ENCODE assay signal across 18 cellular contexts in the genomic region with DNA sequence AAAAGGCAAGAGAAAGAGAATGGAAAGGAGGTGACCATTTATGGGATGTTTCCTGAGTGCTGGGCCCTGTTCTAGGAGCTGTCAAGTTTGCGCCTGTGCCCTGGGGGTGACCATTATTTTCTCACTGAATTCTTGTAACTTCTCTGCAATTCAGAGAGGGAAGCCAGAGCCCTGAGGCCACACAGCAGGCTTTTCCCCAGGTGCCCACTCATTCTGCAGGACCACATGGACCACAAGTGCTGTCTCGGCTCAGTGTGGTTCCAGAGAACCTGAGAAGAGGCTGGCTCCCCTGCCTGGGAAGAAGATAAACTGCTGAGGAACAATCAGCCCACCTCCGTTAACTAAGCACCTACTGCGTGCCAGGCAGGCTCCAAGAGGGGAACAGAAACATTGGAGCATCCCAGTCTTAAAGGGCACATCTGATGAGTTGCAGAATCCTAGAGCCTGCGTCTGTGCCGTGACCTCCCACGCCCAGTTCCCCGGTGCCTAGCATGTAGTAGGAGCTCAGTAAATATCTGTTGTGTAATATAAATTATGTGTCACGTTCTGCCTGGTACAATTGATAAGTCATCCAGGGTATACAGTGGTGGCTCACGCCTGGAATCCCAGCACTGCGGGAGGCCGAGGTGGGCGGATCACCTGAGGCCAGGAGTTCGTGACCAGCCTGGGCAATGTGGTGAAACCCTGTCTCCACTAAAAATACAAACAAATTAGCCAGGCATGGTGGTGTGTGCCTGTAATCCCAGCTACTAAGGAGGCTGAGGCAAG. TPM values are rescaled to one million over a fixed set of nuclear protein-coding genes. Genes with fewer than 3 reads are reported as not detected.
DNase-seq lines count a peak whose midpoint lies in the region; ATAC-seq, FAIRE-seq and TF ChIP-seq lines count a peak whose summit lies in the region.
"Had no signal": no experiment of that assay in that cellular context is flagged by ENCODE, and none has a peak within 500 bp of the region (broad histone marks: within the 10 kb centered on the region; RNA-seq: fewer than 3 reads in every experiment).

No MANE protein-coding gene starts in this region.

- H3K36me3 Mint-ChIP-seq in activated naive CD4-positive, alpha-beta T cell treated with anti-CD3 and anti-CD28 coated beads for 36 hours (ENCODE audit: low read depth), result no peaks in the 10 kb centered on the region

- intact Hi-C loops in right lobe of liver (cut with DNase I), result loop anchor here in 1 of 2 donors (5.0 kb wide), 1 partner anchor 56 kb away; no protein-coding TSS in a partner anchor
- intact Hi-C loops in stomach (cut with DNase I; ENCODE audit: low total_unique reads), result no loop called here
- intact Hi-C loops in activated naive CD4-positive, alpha-beta T cell treated with anti-CD3 and anti-CD28 coated beads for 36 hours (cut with micrococcal nuclease), result no loop called here

- H3K9me3 Mint-ChIP-seq in activated naive CD4-positive, alpha-beta T cell treated with anti-CD3 and anti-CD28 coated beads for 36 hours, result no peaks in the 10 kb centered on the region

- CTCF ChIA-PET in activated naive CD4-positive, alpha-beta T cell treated with anti-CD3 and anti-CD28 coated beads for 36 hours (lab: Charles Lee), result interaction anchor here (1.0 kb wide), 1 partner anchor 62 kb away, joined by 3 read pairs; no protein-coding TSS in a partner anchor

- no peaks in the 10 kb centered on the region for H3K4me1 Mint-ChIP-seq in activated naive CD4-positive, alpha-beta T cell treated with anti-CD3 and anti-CD28 coated beads for 36 hours (ENCODE audit: low read depth)

- H3K9me3 ChIP-seq in right lobe of liver (no peaks in the 10 kb centered on the region), stomach (no peaks in the 10 kb centered on the region)
- H3K9me3 ChIP-seq: SJSA1 had no signal

- WGBS in right lobe of liver (ENCODE audit: insufficient coverage, low coverage, low lambda C conversion rate, missing lambda C conversion rate), result 30% methylated on average over 12 of the region's 14 CpGs
- 59 to 90% (median 75%) methylated on average over 14 of the region's 14 CpGs for WGBS in stomach, 5 donors

- H3K36me3 ChIP-seq in bronchial epithelial cell (ENCODE audit: control insufficient read depth, insufficient read depth, low read length), result peaks cover 4% of the 10 kb centered on the region
- H3K36me3 ChIP-seq in right lobe of liver, result peaks cover 0 to 9% (median 3%) of the 10 kb centered on the region in 4 donors
- H3K36me3 ChIP-seq in stomach, result peaks cover 0 to 25% (median 18%) of the 10 kb centered on the region in 4 donors
- H3K36me3 ChIP-seq: SJSA1 had no signal

- TF ChIP-seq POLR2A in right lobe of liver (IDR thresholded peaks at IDR 0.05) (no peak), stomach (IDR thresholded peaks at IDR 0.05) (no peak)

- no peak overlapping the region for H3K27ac Mint-ChIP-seq in activated naive CD4-positive, alpha-beta T cell treated with anti-CD3 and anti-CD28 coated beads for 36 hours

- H3K27me3 Mint-ChIP-seq in activated naive CD4-positive, alpha-beta T cell treated with anti-CD3 and anti-CD28 coated beads for 36 hours (ENCODE audit: low read depth), result no peaks in the 10 kb centered on the region

- DNase-seq in H4 (ENCODE audit: low spot score) (peak; percentile 39), bronchial epithelial cell (ENCODE audit: low read depth) (peak; percentile 49), right lobe of liver (peak; percentile 57 to 76 (median 75)), stomach (peak; percentile 42), NOMO-1 treated with dmso at 0.1 percent for 144 hours (lab: John Stamatoyannopoulos, UW; ENCODE audit: unreplicated experiment) (no peak)
- DNase-seq in activated CD4-positive, CD25-positive, alpha-beta regulatory T cell treated with anti-CD3 and anti-CD28 coated beads, Interleukin-2, amount 50 U/mL, for 72 hours, result no peak
- DNase-seq in activated naive CD4-positive, alpha-beta T cell treated with anti-CD3 and anti-CD28 coated beads for 36 hours, result no peak
- DNase-seq: COR-L47, DMS53, HCEC 1CT, NCI-H1092, NCI-H2107, NCI-H526 treated with DMSO at 0.1 percent for 48 hours had no signal

- FAIRE-seq in bronchial epithelial cell (lab: Jason Lieb, UNC), result peak; percentile 83

- no peak for TF ChIP-seq EP300 in stomach (IDR thresholded peaks at IDR 0.05)

- ATAC-seq in right lobe of liver (peak; percentile 20 to 61 (median 48)), HG03460 (IDR thresholded peaks at IDR 0.05; ENCODE audit: unreplicated experiment) (no peak)

- H3K4me1 ChIP-seq in right lobe of liver, result peaks cover 0 to 74% (median 32%) of the 10 kb centered on the region in 4 donors
- peaks cover 0 to 23% (median 7%) of the 10 kb centered on the region in 4 donors for H3K4me1 ChIP-seq in stomach
- H3K4me1 ChIP-seq: SJSA1 had no signal

- H3K27me3 ChIP-seq in bronchial epithelial cell (ENCODE audit: control insufficient read depth, insufficient read depth, low read length), result no peaks in the 10 kb centered on the region
- no peaks in the 10 kb centered on the region for H3K27me3 ChIP-seq in right lobe of liver
- no peaks in the 10 kb centered on the region for H3K27me3 ChIP-seq in stomach
- H3K27me3 ChIP-seq: SJSA1 had no signal

- H3K27ac ChIP-seq in right lobe of liver (peak overlapping the region; percentile 11 to 78 (median 66)), stomach (no peak overlapping the region)
- H3K27ac ChIP-seq: KMS-11, SJSA1 had no signal

- TF ChIP-seq CTCF in bronchial epithelial cell (IDR thresholded peaks at IDR 0.05; ENCODE audit: insufficient read depth, low read length, severe bottlenecking), result no peak
- no peak for TF ChIP-seq CTCF in right lobe of liver (IDR thresholded peaks at IDR 0.05)
- TF ChIP-seq CTCF in stomach (IDR thresholded peaks at IDR 0.05), result no peak

- H3K4me3 ChIP-seq in bronchial epithelial cell (ENCODE audit: low read depth, low read length), result no peak overlapping the region
- H3K4me3 ChIP-seq in right lobe of liver, result no peak overlapping the region
- H3K4me3 ChIP-seq in stomach, result no peak overlapping the region
- H3K4me3 ChIP-seq: SJSA1 had no signal

- no peak overlapping the region for H3K4me3 Mint-ChIP-seq in activated naive CD4-positive, alpha-beta T cell treated with anti-CD3 and anti-CD28 coated beads for 36 hours

RNA-seq across cellular contexts. Expression of a gene that starts 31.6 kb away (rescaled TPM):
- not detected in 2 replicates for total RNA-seq in H4 (2014; rRNA removed; shearing (Covaris generic))
- total RNA-seq in bronchial epithelial cell, result not detected in 2 replicates
- under 1 TPM in 3 of 6 experiments, not detected in 3; 0.40 to 0.70 (median 0.69) TPM for total RNA-seq in right lobe of liver
- not detected for total RNA-seq in stomach
- polyA plus RNA-seq in stomach, result under 1 TPM in 1 of 3 donors, not detected in 2; 0.33 TPM
- total RNA-seq in activated naive CD4-positive, alpha-beta T cell treated with anti-CD3 and anti-CD28 coated beads for 36 hours, result not detected
- total RNA-seq: M059J, SJSA1 had no signal

RNA-seq across cellular contexts. Expression of a gene that starts 51.4 kb away (rescaled TPM):
- 0.51 and 1.6 TPM in 2 replicates for total RNA-seq in H4 (2014; rRNA removed; shearing (Covaris generic))
- total RNA-seq in bronchial epithelial cell (not detected in 2 replicates), right lobe of liver (not detected), stomach (not detected)
- under 1 TPM in 2 of 3 donors, not detected in 1; 0.53 to 0.92 TPM for polyA plus RNA-seq in stomach
- not detected for total RNA-seq in activated naive CD4-positive, alpha-beta T cell treated with anti-CD3 and anti-CD28 coated beads for 36 hours
- total RNA-seq: PC-3 had no signal

Comparison
In these comparisons a context has a peak if more than half of its experiments do, and no peak if none do; other contexts are left out.
1. DNase-seq: peak in H4 (single experiment), bronchial epithelial cell (single experiment), right lobe of liver (3 of 3) and stomach (single experiment); none in activated CD4-positive, CD25-positive, alpha-beta regulatory T cell treated with anti-CD3 and anti-CD28 coated beads, Interleukin-2, amount 50 U/mL, for 72 hours (single experiment), NOMO-1 treated with dmso at 0.1 percent for 144 hours (single experiment) and activated naive CD4-positive, alpha-beta T cell treated with anti-CD3 and anti-CD28 coated beads for 36 hours (single experiment).
2. H3K27ac ChIP-seq: peak in right lobe of liver (3 of 3); none in stomach (0 of 5).